Comparison of ENCODE assay signal across 27 cellular contexts in genomic region chr6:152070556-152070955, GRCh38.
"Had no signal": no experiment of that assay in that cellular context is flagged by ENCODE, and none has a peak within 500 bp of the region (broad histone marks: within the 10 kb centered on the region; RNA-seq: fewer than 3 reads in every experiment).

No MANE protein-coding gene starts in this region.

- H3K4me3 Mint-ChIP-seq: naive thymus-derived CD4-positive, alpha-beta T cell; nephron; neural progenitor cell; stimulated activated naive B cell treated with anti-CD40 and anti-IgM and Interleukin-4, amounts not matched to agents 10 μg/mL and 1 μg/mL and 100 μg/mL, for 72 hours; stimulated activated naive CD8-positive, alpha-beta T cell treated with anti-CD3 and anti-CD28 coated beads, Interleukin-15, Interleukin-2, amounts not matched to agents 100 ng/mL and 50 ng/mL, for 24 hours had no signal

- H3K27me3 ChIP-seq: gastrocnemius medialis, left lung, neural progenitor cell, right atrium auricular region, tibial nerve, upper lobe of right lung, vagina had no signal

- H3K4me2 ChIP-seq: neural progenitor cell had no signal

- FAIRE-seq: colon, kidney had no signal

- H3K9ac ChIP-seq: neural progenitor cell, parathyroid adenoma had no signal

- H3K27ac ChIP-seq: dorsolateral prefrontal cortex, epithelial cell of prostate, left lung, neural progenitor cell, parathyroid adenoma, right atrium auricular region, skin epidermis, thoracic aorta, tibial nerve, upper lobe of right lung, vagina had no signal

- DNase-seq: dorsolateral prefrontal cortex; effector CD4-positive, alpha-beta T cell; foreskin fibroblast; gastrocnemius medialis; head of caudate nucleus; kidney; left lung; mesendoderm; midbrain; naive thymus-derived CD4-positive, alpha-beta T cell; stimulated activated CD4-positive, alpha-beta T cell treated with anti-CD3 and anti-CD28 coated beads, Interleukin-15, amount 100 ng/mL, for 24 hours; stimulated activated CD4-positive, alpha-beta T cell treated with anti-CD3 and anti-CD28 coated beads, Interleukin-2, amount 100 ng/mL, for 48 hours; stimulated activated naive B cell treated with anti-CD40 and anti-IgM and Interleukin-4, amounts not matched to agents 10 μg/mL and 1 μg/mL and 100 μg/mL, for 72 hours; upper lobe of right lung had no signal

- H3K36me3 ChIP-seq: gastrocnemius medialis, left lung, neural progenitor cell, right atrium auricular region, thoracic aorta, tibial nerve, upper lobe of right lung had no signal

- ATAC-seq: esophagus mucosa; left lung; naive thymus-derived CD4-positive, alpha-beta T cell; stimulated activated naive B cell treated with anti-CD40 and anti-IgM and Interleukin-4, amounts not matched to agents 10 μg/mL and 1 μg/mL and 100 μg/mL, for 72 hours; upper lobe of right lung had no signal

- H3K9me3 ChIP-seq: gastrocnemius medialis, right atrium auricular region, thoracic aorta, vagina had no signal

- H3K4me1 Mint-ChIP-seq: naive thymus-derived CD4-positive, alpha-beta T cell; stimulated activated naive B cell treated with anti-CD40 and anti-IgM and Interleukin-4, amounts not matched to agents 10 μg/mL and 1 μg/mL and 100 μg/mL, for 72 hours had no signal

- H3K4me1 ChIP-seq: left lung, parathyroid adenoma, tibial nerve, upper lobe of right lung, vagina had no signal

- H3K4me3 ChIP-seq: dorsolateral prefrontal cortex, gastrocnemius medialis, left lung, neural progenitor cell, right atrium auricular region, skin epidermis, thoracic aorta, tibial nerve, upper lobe of right lung, vagina had no signal

- H3K79me2 ChIP-seq: parathyroid adenoma had no signal

- H3K36me3 Mint-ChIP-seq: neural progenitor cell had no signal

- H2AFZ ChIP-seq: neural progenitor cell, parathyroid adenoma had no signal

- H3K27ac Mint-ChIP-seq: naive thymus-derived CD4-positive, alpha-beta T cell; nephron; neural progenitor cell; progenitor cell of endocrine pancreas; stimulated activated naive B cell treated with anti-CD40 and anti-IgM and Interleukin-4, amounts not matched to agents 10 μg/mL and 1 μg/mL and 100 μg/mL, for 72 hours; stimulated activated naive CD8-positive, alpha-beta T cell treated with anti-CD3 and anti-CD28 coated beads, Interleukin-15, Interleukin-2, amounts not matched to agents 100 ng/mL and 50 ng/mL, for 24 hours had no signal

- H3K27me3 Mint-ChIP-seq: progenitor cell of endocrine pancreas had no signal
